ENCODE assay signal across 8 cellular contexts in genomic region chrX:104270916-104271512, GRCh38. TPM values are rescaled to one million over a fixed set of nuclear protein-coding genes. Genes with fewer than 3 reads are reported as not detected.
A peak's percentile ranks its signal among the peaks of the same experiment; 100 is the strongest.
DNase-seq lines count a peak whose midpoint lies in the region; ATAC-seq and TF ChIP-seq lines count a peak whose summit lies in the region.

No MANE protein-coding gene starts in this region.

- in situ Hi-C loops in IMR-90 (cut with MboI; ENCODE audit: low sequenced_read_pairs): no loop called here

- peak; percentile 45 for TF ChIP-seq RAD21 in IMR-90 (IDR thresholded peaks at IDR 0.05; ENCODE audit: low read length)

- no peak overlapping the region for H4K8ac ChIP-seq in IMR-90 (ENCODE audit: low read depth in 2 of 2, low read length in 2 of 2)

- CTCF ChIA-PET in IMR-90 (lab: Yijun Ruan, JAX): interaction anchor here (0.7 kb wide), 1 partner anchor 11 kb away, joined by 3 read pairs; no protein-coding TSS in a partner anchor

- no peak overlapping the region for H3K27ac Mint-ChIP-seq in T-helper 2 cell treated with Interferon-gamma antibody and Interleukin-4, amounts not matched to agents 5 μg/mL and 100 μg/mL, for 36 hours
- H3K27ac Mint-ChIP-seq in endothelial cell (ENCODE audit: unreplicated experiment) (no peak overlapping the region), naive B cell (no peak overlapping the region)

- H2AK9ac ChIP-seq in IMR-90 (replicated peaks; ENCODE audit: low read depth, low read length, poor library complexity): peak overlapping the region; percentile 37

- no peak overlapping the region for H3K18ac ChIP-seq in IMR-90 (ENCODE audit: low read depth, low read length)

- H4K20me1 ChIP-seq in IMR-90 (ENCODE audit: insufficient read depth, low read length): no peaks in the 10 kb centered on the region

- H3K4me3 Mint-ChIP-seq in T-helper 2 cell treated with Interferon-gamma antibody and Interleukin-4, amounts not matched to agents 5 μg/mL and 100 μg/mL, for 36 hours: peak overlapping the region; percentile 42
- no peak overlapping the region for H3K4me3 Mint-ChIP-seq in endothelial cell (ENCODE audit: unreplicated experiment)
- H3K4me3 Mint-ChIP-seq in naive B cell: peak overlapping the region in 5 of 8 donors; percentile 13 to 62 (median 19)

- H4K91ac ChIP-seq in IMR-90 (ENCODE audit: insufficient read depth, low read depth, low read length): no peak overlapping the region

- H3K9me3 ChIP-seq in IMR-90 (ENCODE audit: control insufficient read depth, insufficient read depth, low read length) (no peaks in the 10 kb centered on the region), vagina (no peaks in the 10 kb centered on the region)

- no peak overlapping the region for H2BK20ac ChIP-seq in IMR-90 (ENCODE audit: low read depth, low read length)

- H3K4me1 Mint-ChIP-seq in T-helper 2 cell treated with Interferon-gamma antibody and Interleukin-4, amounts not matched to agents 5 μg/mL and 100 μg/mL, for 36 hours (ENCODE audit: low read depth): peaks cover 2% of the 10 kb centered on the region
- H3K4me1 Mint-ChIP-seq in endothelial cell (ENCODE audit: unreplicated experiment): no peaks in the 10 kb centered on the region
- H3K4me1 Mint-ChIP-seq in naive B cell: peaks cover 0 to 6% (median 0%) of the 10 kb centered on the region in 3 donors

- dilution Hi-C loops in IMR-90 (cut with HindIII; ENCODE audit: low sequenced_read_pairs, unreplicated experiment): no loop called here

- no peaks in the 10 kb centered on the region for H3K9me1 ChIP-seq in IMR-90 (ENCODE audit: insufficient read depth, low read length)

- H3K4me1 ChIP-seq in IMR-90 (ENCODE audit: control insufficient read depth, insufficient read depth, low read length): no peaks in the 10 kb centered on the region
- no peaks in the 10 kb centered on the region for H3K4me1 ChIP-seq in vagina

- no CpG with 5 or more reads among the region's 7 CpGs for WGBS in IMR-90 (ENCODE audit: extremely low coverage in 2 of 2, insufficient read length in 1 of 2), 2 experiments

- H3K36me3 ChIP-seq in IMR-90 (ENCODE audit: control insufficient read depth, insufficient read depth, low read length): no peaks in the 10 kb centered on the region
- H3K36me3 ChIP-seq in vagina: no peaks in the 10 kb centered on the region

- H3K79me1 ChIP-seq in IMR-90 (ENCODE audit: low read depth in 1 of 2, low read length in 2 of 2): no peaks in the 10 kb centered on the region

- no peak overlapping the region for H3K56ac ChIP-seq in IMR-90 (ENCODE audit: extremely low read depth, insufficient read depth, low read length)

- POLR2A ChIA-PET in IMR-90 (lab: Charles Lee; ENCODE audit: unreplicated experiment): no interaction called here

- BruUV-seq in IMR-90 (replicated peaks; lab: Mats Ljungman, UMichigan): no TSS peak

- H2BK15ac ChIP-seq in IMR-90 (ENCODE audit: low read depth, low read length): no peak overlapping the region

- H3K14ac ChIP-seq in IMR-90 (replicated peaks; ENCODE audit: low read depth, low read length): no peak overlapping the region

- TF ChIP-seq CTCF in IMR-90 (conservative IDR thresholded peaks at IDR 0.05; ENCODE audit: low read depth, low read length): peak; percentile 62
- TF ChIP-seq CTCF in endothelial cell (IDR thresholded peaks at IDR 0.05; ENCODE audit: unreplicated experiment): peak; percentile 61
- peak in 1 of 3 experiments; percentile 24 for TF ChIP-seq CTCF in vagina (IDR thresholded peaks at IDR 0.05)

- TF ChIP-seq POLR2A in IMR-90 (IDR thresholded peaks at IDR 0.05; ENCODE audit: low read depth, low read length) (no peak), vagina (IDR thresholded peaks at IDR 0.05) (no peak)

- no peaks in the 10 kb centered on the region for H3K9me3 Mint-ChIP-seq in T-helper 2 cell treated with Interferon-gamma antibody and Interleukin-4, amounts not matched to agents 5 μg/mL and 100 μg/mL, for 36 hours
- no peaks in the 10 kb centered on the region for H3K9me3 Mint-ChIP-seq in endothelial cell (ENCODE audit: unreplicated experiment)
- H3K9me3 Mint-ChIP-seq in naive B cell: peaks cover 0 to 2% (median 0%) of the 10 kb centered on the region in 7 donors

- H3K23ac ChIP-seq in IMR-90 (ENCODE audit: low read depth, low read length): no peak overlapping the region

- no peak overlapping the region for H3K9ac ChIP-seq in IMR-90 (ENCODE audit: low read depth, low read length)

- DNase-seq in NCI-H146 (lab: John Stamatoyannopoulos, UW) (peak; percentile 0), NCI-H146 treated with DMSO at 0.1 percent for 48 hours (lab: John Stamatoyannopoulos, UW; ENCODE audit: unreplicated experiment) (no peak), IMR-90 (peak; percentile 22), endothelial cell (ENCODE audit: low spot score) (peak; percentile 49), naive B cell (no peak), vagina (ENCODE audit: extremely low spot score in 2 of 2) (no peak)
- peak; percentile 8 for DNase-seq in T-helper 2 cell treated with Interferon-gamma antibody and Interleukin-4, amounts not matched to agents 5 μg/mL and 100 μg/mL, for 36 hours (ENCODE audit: low spot score)

- H2AK5ac ChIP-seq in IMR-90 (ENCODE audit: low read depth, low read length): no peak overlapping the region

- H3K36me3 Mint-ChIP-seq in T-helper 2 cell treated with Interferon-gamma antibody and Interleukin-4, amounts not matched to agents 5 μg/mL and 100 μg/mL, for 36 hours (ENCODE audit: low read depth): no peaks in the 10 kb centered on the region
- H3K36me3 Mint-ChIP-seq in endothelial cell (ENCODE audit: low read depth, unreplicated experiment) (no peaks in the 10 kb centered on the region), naive B cell (no peaks in the 10 kb centered on the region)

- H2AFZ ChIP-seq in IMR-90 (replicated peaks; ENCODE audit: low read length, poor library complexity): no peak overlapping the region

- peak overlapping the region; percentile 75 for H3K4me2 ChIP-seq in IMR-90 (ENCODE audit: low read depth, low read length)

- H3K27ac ChIP-seq in IMR-90 (ENCODE audit: insufficient read depth, low read length) (no peak overlapping the region), vagina (no peak overlapping the region)

- H2BK5ac ChIP-seq in IMR-90 (ENCODE audit: low read depth, low read length, poor library complexity, severe bottlenecking): no peak overlapping the region

- H4K5ac ChIP-seq in IMR-90 (ENCODE audit: low read depth, low read length): no peak overlapping the region

- H3K27me3 ChIP-seq in IMR-90 (ENCODE audit: control insufficient read depth, insufficient read depth, low read length): peaks cover 21% of the 10 kb centered on the region
- no peaks in the 10 kb centered on the region for H3K27me3 ChIP-seq in vagina

- peaks cover 10% of the 10 kb centered on the region for H3K27me3 Mint-ChIP-seq in T-helper 2 cell treated with Interferon-gamma antibody and Interleukin-4, amounts not matched to agents 5 μg/mL and 100 μg/mL, for 36 hours (ENCODE audit: low read depth)
- H3K27me3 Mint-ChIP-seq in endothelial cell (ENCODE audit: unreplicated experiment) (peaks cover 7% of the 10 kb centered on the region), naive B cell (peaks cover 10 to 39% (median 12%) of the 10 kb centered on the region in 3 donors)

- ATAC-seq in IMR-90 (ENCODE audit: low read depth): peak; percentile 42; the same call in 1 of the 2 replicates
- no peak for ATAC-seq in naive B cell (ENCODE audit: low read depth in 2 of 2)
- no peak for ATAC-seq in HG02610 (IDR thresholded peaks at IDR 0.05; ENCODE audit: unreplicated experiment)

- H3K4ac ChIP-seq in IMR-90 (ENCODE audit: low read depth, low read length): no peak overlapping the region

- H3K4me3 ChIP-seq in IMR-90 (ENCODE audit: insufficient read depth, low read depth, low read length) (peak overlapping the region; percentile 29; the same call in 1 of the 2 replicates), vagina (no peak overlapping the region)

- intact Hi-C loops in IMR-90 (cut with micrococcal nuclease): loop anchor here (1.0 to 10.0 kb wide), 3 partner anchors 76 to 426 kb away; no protein-coding TSS in a partner anchor
- intact Hi-C loops in vagina (cut with DNase I): no loop called here

- H2BK120ac ChIP-seq in IMR-90 (ENCODE audit: low read depth, low read length): no peak overlapping the region

TF ChIP-seq in IMR-90, 13 proteins besides CTCF, POLR2A, EP300 and RAD21:
- TF ChIP-seq RCOR1 (IDR thresholded peaks at IDR 0.05; ENCODE audit: insufficient replicate concordance, low read length) (no peak), SMC3 (IDR thresholded peaks at IDR 0.05; ENCODE audit: low read depth, low read length) (peak; percentile 42)

RNA-seq across cellular contexts. Expression of gene ESX1, which starts 16.3 kb away (rescaled TPM):
- total RNA-seq in IMR-90 (2012; rRNA removed) (not detected in 2 replicates), endothelial cell (ENCODE audit: unreplicated experiment) (not detected), vagina (not detected)
- polyA plus RNA-seq in IMR-90 (2012; rRNA removed) (not detected in 2 replicates), naive B cell (ENCODE audit: low read depth in 6 of 6) (not detected)
- polyA plus RNA-seq in IMR-90 (2012; cell fraction: cytosol; rRNA removed): not detected in 2 replicates
- not detected in 2 replicates for polyA plus RNA-seq in IMR-90 (2012; cell fraction: nucleus; rRNA removed; ENCODE audit: low replicate concordance)

Comparison
In these comparisons a context has a peak if more than half of its experiments do, and no peak if none do; other contexts are left out.
1. DNase-seq: peak in NCI-H146 (single experiment), IMR-90 (single experiment), T-helper 2 cell treated with Interferon-gamma antibody and Interleukin-4, amounts not matched to agents 5 μg/mL and 100 μg/mL, for 36 hours (single experiment) and endothelial cell (single experiment); none in NCI-H146 treated with DMSO at 0.1 percent for 48 hours (single experiment), naive B cell (single experiment) and vagina (0 of 2).